8 cellular contexts compared by ENCODE assay signal in genomic region chr17:78745407-78746088, GRCh38. TPM values are rescaled to one million over a fixed set of nuclear protein-coding genes. Genes with fewer than 3 reads are reported as not detected.
A peak's percentile ranks its signal among the peaks of the same experiment; 100 is the strongest.
DNase-seq lines count a peak whose midpoint lies in the region; ATAC-seq and TF ChIP-seq lines count a peak whose summit lies in the region.

No MANE protein-coding gene starts in this region.

- H3K36me3 ChIP-seq in heart right ventricle, result peaks cover 0 to 12% (median 0%) of the 10 kb centered on the region in 9 donors
- no peaks in the 10 kb centered on the region for H3K36me3 ChIP-seq in body of pancreas (replicated peaks in 1 of 2; ENCODE audit: insufficient read depth in 1 of 2, low read depth in 2 of 2)
- no peaks in the 10 kb centered on the region for H3K36me3 ChIP-seq in right lobe of liver

- TF ChIP-seq POLR2A in body of pancreas (IDR thresholded peaks at IDR 0.05), result no peak
- TF ChIP-seq POLR2A in right lobe of liver (IDR thresholded peaks at IDR 0.05), result no peak

- H3K4me3 ChIP-seq in heart right ventricle (no peak overlapping the region), body of pancreas (no peak overlapping the region), right lobe of liver (no peak overlapping the region)

- 73 to 83% methylated on average over 12 of the region's 12 CpGs for whole genome bisulfite sequencing in heart right ventricle, 2 donors
- WGBS in body of pancreas, 2 donors, result 36 to 43% methylated on average over 12 of the region's 12 CpGs
- 29% methylated on average over 9 of the region's 12 CpGs for WGBS in right lobe of liver (ENCODE audit: insufficient coverage, low coverage, low lambda C conversion rate, missing lambda C conversion rate)

- no peaks in the 10 kb centered on the region for H3K9me3 ChIP-seq in heart right ventricle
- H3K9me3 ChIP-seq in body of pancreas, result no peaks in the 10 kb centered on the region
- no peaks in the 10 kb centered on the region for H3K9me3 ChIP-seq in right lobe of liver

- intact Hi-C loops in heart right ventricle (cut with DNase I) (loop anchor here in 5 of 10 donors (1.0 to 5.0 kb wide), 5 partner anchors 33 to 248 kb away; partner anchors contain the start of gene CYTH1 (in 2 of the 5)), Right ventricle myocardium superior (cut with DNase I) (loop anchor here (10.0 kb wide), 1 partner anchor 49 kb away; no protein-coding TSS in a partner anchor), body of pancreas (cut with DNase I) (no loop called here), right lobe of liver (cut with DNase I) (no loop called here)

- H3K36me3 Mint-ChIP-seq in type B pancreatic cell, result peaks cover 9% of the 10 kb centered on the region

- H3K27ac ChIP-seq in heart right ventricle (peak overlapping the region in 1 of 10 donors; percentile 87), body of pancreas (peak overlapping the region in 1 of 4 donors; percentile 70), right lobe of liver (peak overlapping the region; percentile 44 to 83 (median 81))

- H3K27me3 Mint-ChIP-seq in type B pancreatic cell, result no peaks in the 10 kb centered on the region

- no peak overlapping the region for H3K27ac Mint-ChIP-seq in type B pancreatic cell

- TF ChIP-seq CTCF in heart right ventricle (IDR thresholded peaks at IDR 0.05) (peak in 8 of 9 donors; percentile 58 to 75 (median 65)), body of pancreas (IDR thresholded peaks at IDR 0.05) (peak; percentile 37 to 62 (median 56)), right lobe of liver (IDR thresholded peaks at IDR 0.05) (peak; percentile 51 to 61 (median 54)), type B pancreatic cell (conservative IDR thresholded peaks at IDR 0.05) (peak; percentile 78)

- DNase-seq in heart right ventricle, result peak in 1 of 2 donors; percentile 54
- DNase-seq in Right ventricle myocardium superior, result no peak
- DNase-seq in RKO (ENCODE audit: low spot score), result peak; percentile 38
- peak; percentile 45 to 51 (median 51) for DNase-seq in body of pancreas
- DNase-seq in right lobe of liver, result no peak
- no peak for DNase-seq in type B pancreatic cell (ENCODE audit: extremely low spot score, unreplicated experiment)
- no peak for DNase-seq in D341Med (ENCODE audit: low spot score)

- no peak overlapping the region for H3K4me3 Mint-ChIP-seq in type B pancreatic cell

- ATAC-seq in heart right ventricle, result no peak
- no peak for ATAC-seq in Right ventricle myocardium superior (ENCODE audit: poor library complexity)
- no peak for ATAC-seq in body of pancreas
- peak; percentile 35 to 50 (median 42) for ATAC-seq in right lobe of liver
- no peak for ATAC-seq in GM19324 (IDR thresholded peaks at IDR 0.05; ENCODE audit: low FRiP score, unreplicated experiment)

- peaks cover 10 to 92% (median 60%) of the 10 kb centered on the region in 9 donors for H3K4me1 ChIP-seq in heart right ventricle
- H3K4me1 ChIP-seq in body of pancreas, result peaks cover 50% of the 10 kb centered on the region
- peaks cover 0 to 78% (median 39%) of the 10 kb centered on the region in 4 donors for H3K4me1 ChIP-seq in right lobe of liver

- H3K27me3 ChIP-seq in heart right ventricle (no peaks in the 10 kb centered on the region), body of pancreas (no peaks in the 10 kb centered on the region), right lobe of liver (no peaks in the 10 kb centered on the region)

- peaks cover 47% of the 10 kb centered on the region for H3K4me1 Mint-ChIP-seq in type B pancreatic cell (ENCODE audit: unreplicated experiment)

- no peaks in the 10 kb centered on the region for H3K9me3 Mint-ChIP-seq in type B pancreatic cell

RNA-seq across cellular contexts. Expression of gene CYTH1, which starts 36.5 kb away (rescaled TPM):
- total RNA-seq in heart right ventricle, result 10 to 100 TPM; 23.5 to 46.9 (median 34.8) TPM
- polyA plus RNA-seq in heart right ventricle, result 10 to 100 TPM; 22.3 to 31.5 TPM
- 32.3 TPM for total RNA-seq in Right ventricle myocardium superior
- 10 to 100 TPM; 32.2 to 60.6 TPM for total RNA-seq in body of pancreas
- 10 to 100 TPM; 14.8 to 46.2 (median 28.8) TPM for total RNA-seq in right lobe of liver
- total RNA-seq in type B pancreatic cell (ENCODE audit: low replicate concordance), result 18.8 and 30.3 TPM in 2 replicates

Comparison
In these comparisons a context has a peak if more than half of its experiments do, and no peak if none do; other contexts are left out.
1. ATAC-seq: peak in right lobe of liver (4 of 4); none in heart right ventricle (0 of 8), Right ventricle myocardium superior (single experiment), body of pancreas (single experiment) and GM19324 (single experiment).
2. DNase-seq: peak in RKO (single experiment) and body of pancreas (4 of 4); none in Right ventricle myocardium superior (single experiment), right lobe of liver (0 of 3), type B pancreatic cell (single experiment) and D341Med (single experiment).
3. Peak in every context shown above with its lines, with median percentiles within 50 percentile points of each other: CTCF ChIP-seq.